ENCODE assay signal across 13 cellular contexts in the genomic region with DNA sequence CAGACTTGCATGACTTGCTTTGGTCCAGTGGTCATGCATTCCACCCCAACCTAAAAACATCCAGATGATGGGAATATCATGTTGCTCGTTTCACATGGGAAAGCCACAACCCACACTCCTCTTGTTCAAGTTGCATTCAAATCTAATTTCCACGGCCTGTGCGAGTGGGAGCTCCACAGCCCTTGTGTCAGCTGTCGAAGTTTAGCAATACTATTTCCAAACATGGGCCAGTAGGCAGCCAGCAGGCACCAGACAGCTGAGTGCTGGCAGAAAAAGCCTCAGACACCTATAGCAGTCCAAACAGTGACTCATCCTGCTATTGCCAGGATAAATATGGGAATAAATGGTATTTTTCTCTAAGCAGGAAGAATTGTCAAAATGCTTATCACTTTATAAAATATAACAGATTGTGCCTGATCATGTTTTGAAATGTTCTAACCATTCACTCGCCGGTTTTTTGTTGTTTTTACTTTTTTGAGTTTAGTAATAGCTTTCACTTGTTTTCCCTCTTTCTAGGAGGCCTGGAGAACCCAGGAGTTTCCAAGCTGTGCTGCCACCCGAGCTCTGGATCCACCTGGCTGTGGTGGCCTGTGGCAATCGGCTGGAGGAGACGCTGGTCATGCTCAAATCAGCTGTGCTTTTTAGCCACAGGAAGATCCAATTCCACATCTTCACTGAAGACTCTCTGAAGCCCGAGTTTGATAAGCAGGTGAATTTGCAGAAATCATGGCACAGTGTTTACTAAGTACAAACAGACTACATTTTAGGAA. TPM values are rescaled to one million over a fixed set of nuclear protein-coding genes. Genes with fewer than 3 reads are reported as not detected.
DNase-seq lines count a peak whose midpoint lies in the region; FAIRE-seq and TF ChIP-seq lines count a peak whose summit lies in the region.
"Had no signal": no experiment of that assay in that cellular context is flagged by ENCODE, and none has a peak within 500 bp of the region (broad histone marks: within the 10 kb centered on the region; RNA-seq: fewer than 3 reads in every experiment).

No MANE protein-coding gene starts in this region.

- H3K4me3 ChIP-seq in lower leg skin (ENCODE audit: low read depth, poor library complexity, severe bottlenecking) (no peak overlapping the region), BE2C (ENCODE audit: low read depth, low read length) (no peak overlapping the region)
- H3K4me3 ChIP-seq: GM12878 had no signal

- no peaks in the 10 kb centered on the region for H3K4me1 ChIP-seq in BE2C

- TF ChIP-seq CTCF in lower leg skin (IDR thresholded peaks at IDR 0.05) (no peak), BE2C (IDR thresholded peaks at IDR 0.05; ENCODE audit: low read depth, low read length) (no peak)

- no peaks in the 10 kb centered on the region for H3K9me3 ChIP-seq in BE2C

- WGBS in lower leg skin, 2 donors: 38 to 40% methylated on average over 10 of the region's 10 CpGs

- TF ChIP-seq POLR2A in lower leg skin (IDR thresholded peaks at IDR 0.05): no peak

- intact Hi-C loops in lower leg skin (cut with DNase I; ENCODE audit: low total_unique reads): no loop called here

- H3K36me3 ChIP-seq in BE2C: no peaks in the 10 kb centered on the region

- DNase-seq in DMS 273 (lab: John Stamatoyannopoulos, UW; ENCODE audit: unreplicated experiment) (peak; percentile 50), DMS 273 treated with DMSO at 0.1 percent for 48 hours (lab: John Stamatoyannopoulos, UW) (no peak), dermis microvascular lymphatic vessel endothelial cell (ENCODE audit: low read depth in 2 of 2) (peak; percentile 70 to 78), lower leg skin (ENCODE audit: low spot score in 2 of 2) (peak; percentile 38 to 87), urothelium cell line (ENCODE audit: low spot score) (peak; percentile 35), BE2C (no peak), NCI-H1092 (lab: John Stamatoyannopoulos, UW) (no peak)
- DNase-seq in activated effector memory CD4-positive, alpha-beta T cell treated with anti-CD3 and anti-CD28 coated beads, Interleukin-2, amount 50 U/mL, for 16 hours: no peak
- DNase-seq: NK-92 treated with Interleukin-12 subunit alpha and Interleukin-12 subunit beta, amount 100 ng/mL, for 24 hours; stimulated activated CD4-positive, alpha-beta T cell treated with anti-CD3 and anti-CD28 coated beads, Interleukin-1b, Interleukin-23, amount 100 ng/mL, for 48 hours had no signal

- no peak for FAIRE-seq in urothelium cell line (lab: Jason Lieb, UNC)
- FAIRE-seq: GM12878, H1 had no signal

- no peaks in the 10 kb centered on the region for H3K27me3 ChIP-seq in BE2C

RNA-seq across cellular contexts. Expression of a gene that starts 20.2 kb away (rescaled TPM):
- total RNA-seq in dermis microvascular lymphatic vessel endothelial cell (0.13 TPM in 2 replicates), lower leg skin (1 to 10 TPM in 3 of 4 donors, under 1 TPM in 1; 0.72 to 6.8 (median 2.3) TPM)
- not detected for polyA plus RNA-seq in BE2C (2012; ENCODE audit: insufficient read depth, insufficient read length, low read depth)
- total RNA-seq: HT-29 had no signal

RNA-seq across cellular contexts. Expression of a gene that starts 59.8 kb away (rescaled TPM):
- total RNA-seq in dermis microvascular lymphatic vessel endothelial cell (14.9 and 15.3 TPM in 2 replicates), lower leg skin (10 to 100 TPM in 2 of 4 donors, 1 to 10 TPM in 2; 9.7 to 17.2 (median 12.2) TPM)
- 48.4 TPM for polyA plus RNA-seq in BE2C (2012; ENCODE audit: insufficient read depth, insufficient read length, low read depth)

Comparison
In these comparisons a context has a peak if more than half of its experiments do, and no peak if none do; other contexts are left out.
1. DNase-seq: peak in DMS 273 (single experiment), dermis microvascular lymphatic vessel endothelial cell (2 of 2), lower leg skin (2 of 2) and urothelium cell line (single experiment); none in DMS 273 treated with DMSO at 0.1 percent for 48 hours (single experiment), BE2C (single experiment), activated effector memory CD4-positive, alpha-beta T cell treated with anti-CD3 and anti-CD28 coated beads, Interleukin-2, amount 50 U/mL, for 16 hours (single experiment) and NCI-H1092 (single experiment).